Comparison of ENCODE assay signal across 9 cellular contexts in genomic region chr2:101012054-101012705, GRCh38. TPM values are rescaled to one million over a fixed set of nuclear protein-coding genes. Genes with fewer than 3 reads are reported as not detected.
DNase-seq lines count a peak whose midpoint lies in the region; ATAC-seq and TF ChIP-seq lines count a peak whose summit lies in the region.
"Had no signal": no experiment of that assay in that cellular context is flagged by ENCODE, and none has a peak within 500 bp of the region (broad histone marks: within the 10 kb centered on the region; RNA-seq: fewer than 3 reads in every experiment).

No MANE protein-coding gene starts in this region.

- H3K4me1 ChIP-seq in GM23338 (ENCODE audit: insufficient read depth), result no peaks in the 10 kb centered on the region; the same call in 1 of the 2 replicates

- H3K4me1 Mint-ChIP-seq in GM23338, result peaks cover 15% of the 10 kb centered on the region

- H3K27me3 ChIP-seq in GM23338 (ENCODE audit: insufficient read depth), result no peaks in the 10 kb centered on the region

- peaks cover 12% of the 10 kb centered on the region for H3K27me3 Mint-ChIP-seq in GM23338 (ENCODE audit: insufficient read depth, low read depth, poor library complexity)

- peaks cover 17% of the 10 kb centered on the region for H3F3A ChIP-seq in GM23338 (replicated peaks; ENCODE audit: low read depth)

- H3K4me2 ChIP-seq in GM23338, result no peak overlapping the region
- H3K4me2 ChIP-seq: SK-N-SH had no signal

- TF ChIP-seq CTCF in GM23338 (conservative IDR thresholded peaks at IDR 0.05; ENCODE audit: low read depth in 2 of 2), result no peak

- peak overlapping the region; percentile 37; the same call in 1 of the 2 replicates for H3K27ac ChIP-seq in GM23338 (ENCODE audit: low read depth)

- no peak overlapping the region for H2AFZ ChIP-seq in GM23338

- H3K4me3 Mint-ChIP-seq in GM23338, result no peak overlapping the region

- peaks cover 84% of the 10 kb centered on the region for H3K36me3 Mint-ChIP-seq in GM23338 (ENCODE audit: low read depth)

- H3K9me2 ChIP-seq in GM23338 (ENCODE audit: insufficient read depth), result no peaks in the 10 kb centered on the region
- H3K9me2 ChIP-seq: SK-N-SH had no signal

- DNase-seq in activated CD8-positive, alpha-beta memory T cell treated with anti-CD3 and anti-CD28 coated beads for 24 hours, result peak; percentile 32
- no peak for DNase-seq in activated CD8-positive, alpha-beta memory T cell treated with anti-CD3 and anti-CD28 coated beads, Interleukin-2, amount 50 U/mL, for 48 hours
- DNase-seq in GM23338 (ENCODE audit: low spot score) (no peak), retina (peak; percentile 9), LoVo (ENCODE audit: low spot score) (no peak), ureter (ENCODE audit: low spot score) (no peak)
- no peak for DNase-seq in effector CD4-positive, alpha-beta T cell

- H3K4me3 ChIP-seq in GM23338, result no peak overlapping the region

- peaks cover 9% of the 10 kb centered on the region; the same call in 1 of the 2 replicates for H3K36me3 ChIP-seq in GM23338 (ENCODE audit: insufficient read depth)

- H4K20me1 ChIP-seq in GM23338 (replicated peaks; ENCODE audit: insufficient read depth), result peaks cover 9% of the 10 kb centered on the region

- H3K79me2 ChIP-seq in GM23338 (replicated peaks; ENCODE audit: insufficient read depth), result no peaks in the 10 kb centered on the region

- H3K27ac Mint-ChIP-seq in GM23338, result no peak overlapping the region; the same call in 1 of the 2 replicates

- H3K9me3 Mint-ChIP-seq in GM23338, result no peaks in the 10 kb centered on the region; the same call in 1 of the 3 replicates

- ATAC-seq in GM23338 (no peak), HG03469 (IDR thresholded peaks at IDR 0.05; ENCODE audit: unreplicated experiment) (peak; percentile 97)

TF ChIP-seq in GM23338, 12 proteins besides CTCF, POLR2A, EP300 and RAD21:
- TF ChIP-seq POLR2AphosphoS5 (IDR thresholded peaks at IDR 0.05; ENCODE audit: low read depth), result 0 out of 2 replicates have a peak, but pooled peaks have one; percentile 21
- TF ChIP-seq NANOG (IDR thresholded peaks at IDR 0.05; ENCODE audit: borderline replicate concordance), result no peak

RNA-seq across cellular contexts. Expression of gene RPL31, which starts 10.1 kb away (rescaled TPM):
- 819 and 926 TPM in 2 replicates for total RNA-seq in GM23338 (2014; rRNA removed; shearing (Covaris generic))
- polyA plus RNA-seq in GM23338 (2016; fragmentation: Nextera tagmentation; extraction: Ambion mirVana), result 3,213 and 3,415 TPM in 2 replicates
- total RNA-seq in ureter, result 1,638 TPM

Comparison
In these comparisons a context has a peak if more than half of its experiments do, and no peak if none do; other contexts are left out.
1. DNase-seq: peak in activated CD8-positive, alpha-beta memory T cell treated with anti-CD3 and anti-CD28 coated beads for 24 hours (single experiment) and retina (single experiment); none in activated CD8-positive, alpha-beta memory T cell treated with anti-CD3 and anti-CD28 coated beads, Interleukin-2, amount 50 U/mL, for 48 hours (single experiment), GM23338 (single experiment), LoVo (single experiment), ureter (single experiment) and effector CD4-positive, alpha-beta T cell (single experiment).